13 cellular contexts compared by ENCODE assay signal in the genomic region with DNA sequence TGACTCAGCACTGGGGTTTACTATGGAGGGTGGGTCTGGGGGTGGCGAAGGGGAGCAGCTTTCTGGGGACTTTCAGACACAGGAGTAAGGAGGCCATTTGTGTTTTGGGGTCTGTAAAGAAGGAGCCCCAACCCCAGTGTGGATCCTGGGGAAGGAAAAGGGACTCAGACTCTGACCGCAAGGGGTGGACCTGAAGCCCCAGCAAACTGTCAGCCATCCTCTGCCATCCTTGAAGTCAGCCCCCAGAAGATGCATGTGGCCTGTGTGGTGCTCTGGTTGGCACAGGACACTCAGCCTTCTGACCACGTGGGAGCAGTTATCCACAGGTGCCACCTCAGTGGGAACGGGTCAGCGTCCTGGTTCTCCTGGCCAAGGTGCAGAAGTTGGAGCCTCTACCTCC. TPM values are rescaled to one million over a fixed set of nuclear protein-coding genes. Genes with fewer than 3 reads are reported as not detected.
DNase-seq lines count a peak whose midpoint lies in the region; ATAC-seq, FAIRE-seq and TF ChIP-seq lines count a peak whose summit lies in the region.
"Had no signal": no experiment of that assay in that cellular context is flagged by ENCODE, and none has a peak within 500 bp of the region (broad histone marks: within the 10 kb centered on the region; RNA-seq: fewer than 3 reads in every experiment).

No MANE protein-coding gene starts in this region.

- no peaks in the 10 kb centered on the region for H3K36me3 Mint-ChIP-seq in CD8-positive, alpha-beta memory T cell
- peaks cover 4% of the 10 kb centered on the region for H3K36me3 Mint-ChIP-seq in activated T-helper 2 cell treated with anti-CD3 and anti-CD28 coated beads, Interferon-gamma antibody, Interleukin-2, Interleukin-4, amounts not matched to agents 10 μg/mL and 5 μg/mL and 100 μg/mL, durations not matched to agents 14 hours and 24 hours and 36 hours (ENCODE audit: low read depth)
- H3K36me3 Mint-ChIP-seq in mesothelial cell of epicardium = no peaks in the 10 kb centered on the region

- no peak for TF ChIP-seq EP300 in A549 (IDR thresholded peaks at IDR 0.05)

- H3K27ac ChIP-seq in A549 = peak overlapping the region; percentile 98
- H3K27ac ChIP-seq in CD8-positive, alpha-beta memory T cell (ENCODE audit: low read depth, low read length) = no peak overlapping the region
- H3K27ac ChIP-seq: VCaP had no signal

- FAIRE-seq in A549 (lab: Jason Lieb, UNC) = no peak

- no peaks in the 10 kb centered on the region for H3K27me3 ChIP-seq in CD8-positive, alpha-beta memory T cell (ENCODE audit: insufficient read depth, low read length, poor library complexity, severe bottlenecking)

- H3K9me3 ChIP-seq in A549 = no peaks in the 10 kb centered on the region
- no peaks in the 10 kb centered on the region for H3K9me3 ChIP-seq in CD8-positive, alpha-beta memory T cell (ENCODE audit: low read length)

- CTCF ChIA-PET in A549 (lab: Yijun Ruan, JAX) = interaction anchor here (1.0 to 28.1 kb wide), 4 partner anchors 9 to 190 kb away, joined by 3 to 969 read pairs (median 80); a partner anchor contains a TSS
- CTCF ChIA-PET in CD8-positive, alpha-beta memory T cell (lab: Charles Lee) = interaction anchor here (0.9 to 27.0 kb wide), 12 partner anchors 9 to 240 kb away, joined by 3 to 520 read pairs (median 12); a partner anchor contains a TSS

- TF ChIP-seq CTCF in A549 (IDR thresholded peaks at IDR 0.05) = no peak
- TF ChIP-seq CTCF in mesothelial cell of epicardium (IDR thresholded peaks at IDR 0.05; ENCODE audit: unreplicated experiment) = no peak

- H3K4me3 ChIP-seq in A549 = no peak overlapping the region
- no peak overlapping the region for H3K4me3 ChIP-seq in CD8-positive, alpha-beta memory T cell (ENCODE audit: low read length)

- no peak for TF ChIP-seq RAD21 in A549 (conservative IDR thresholded peaks at IDR 0.05 in 1 of 2, IDR thresholded peaks at IDR 0.05 in 1 of 2)

- 94% methylated on average over 5 of the region's 5 CpGs for WGBS in A549 (ENCODE audit: missing lambda C conversion rate)

- ATAC-seq in A549 = no peak
- ATAC-seq in HG03354 (IDR thresholded peaks at IDR 0.05; ENCODE audit: poor library complexity, severe bottlenecking, unreplicated experiment) = no peak
- ATAC-seq in GM18505 (IDR thresholded peaks at IDR 0.05; ENCODE audit: unreplicated experiment) = no peak

- intact Hi-C loops in activated T-helper 2 cell treated with anti-CD3 and anti-CD28 coated beads, Interferon-gamma antibody, Interleukin-2, Interleukin-4, amounts not matched to agents 10 μg/mL and 5 μg/mL and 100 μg/mL, durations not matched to agents 14 hours and 24 hours and 36 hours (cut with micrococcal nuclease) = loop anchor here (1.0 to 5.0 kb wide), 5 partner anchors 13 to 195 kb away; a partner anchor contains a TSS

- TF ChIP-seq POLR2A in A549 (IDR thresholded peaks at IDR 0.05; ENCODE audit: low read length) (no peak), GM18505 (IDR thresholded peaks at IDR 0.05; ENCODE audit: borderline replicate concordance, extremely low read depth, insufficient read depth, insufficient read length) (no peak)

- POLR2A ChIA-PET in A549 (lab: Yijun Ruan, JAX) = no interaction called here
- POLR2A ChIA-PET in CD8-positive, alpha-beta memory T cell (lab: Charles Lee) = no interaction called here

- peaks cover 47 to 69% (median 48%) of the 10 kb centered on the region in 3 donors for H3K4me1 Mint-ChIP-seq in CD8-positive, alpha-beta memory T cell
- peaks cover 75% of the 10 kb centered on the region for H3K4me1 Mint-ChIP-seq in activated T-helper 2 cell treated with anti-CD3 and anti-CD28 coated beads, Interferon-gamma antibody, Interleukin-2, Interleukin-4, amounts not matched to agents 10 μg/mL and 5 μg/mL and 100 μg/mL, durations not matched to agents 14 hours and 24 hours and 36 hours (ENCODE audit: low read depth)
- H3K4me1 Mint-ChIP-seq in mesothelial cell of epicardium = peaks cover 92% of the 10 kb centered on the region

- peaks cover 83% of the 10 kb centered on the region for H3K4me1 ChIP-seq in A549
- peaks cover 63% of the 10 kb centered on the region for H3K4me1 ChIP-seq in CD8-positive, alpha-beta memory T cell (ENCODE audit: insufficient read depth, low read length)

- peak overlapping the region in 1 of 7 donors; percentile 15 for H3K4me3 Mint-ChIP-seq in CD8-positive, alpha-beta memory T cell
- peak overlapping the region; percentile 21 for H3K4me3 Mint-ChIP-seq in activated T-helper 2 cell treated with anti-CD3 and anti-CD28 coated beads, Interferon-gamma antibody, Interleukin-2, Interleukin-4, amounts not matched to agents 10 μg/mL and 5 μg/mL and 100 μg/mL, durations not matched to agents 14 hours and 24 hours and 36 hours (ENCODE audit: low read depth)
- no peak overlapping the region for H3K4me3 Mint-ChIP-seq in mesothelial cell of epicardium

- no peaks in the 10 kb centered on the region for H3K27me3 Mint-ChIP-seq in CD8-positive, alpha-beta memory T cell
- no peaks in the 10 kb centered on the region for H3K27me3 Mint-ChIP-seq in activated T-helper 2 cell treated with anti-CD3 and anti-CD28 coated beads, Interferon-gamma antibody, Interleukin-2, Interleukin-4, amounts not matched to agents 10 μg/mL and 5 μg/mL and 100 μg/mL, durations not matched to agents 14 hours and 24 hours and 36 hours (ENCODE audit: low read depth)
- H3K27me3 Mint-ChIP-seq in mesothelial cell of epicardium (ENCODE audit: low read depth) = no peaks in the 10 kb centered on the region

- H3K36me3 ChIP-seq in CD8-positive, alpha-beta memory T cell (ENCODE audit: insufficient read depth, low read length) = no peaks in the 10 kb centered on the region

- H3K27ac Mint-ChIP-seq in CD8-positive, alpha-beta memory T cell = peak overlapping the region in 7 of 8 donors; percentile 78 to 91 (median 87)
- H3K27ac Mint-ChIP-seq in activated T-helper 2 cell treated with anti-CD3 and anti-CD28 coated beads, Interferon-gamma antibody, Interleukin-2, Interleukin-4, amounts not matched to agents 10 μg/mL and 5 μg/mL and 100 μg/mL, durations not matched to agents 14 hours and 24 hours and 36 hours = peak overlapping the region; percentile 97
- H3K27ac Mint-ChIP-seq in mesothelial cell of epicardium = peak overlapping the region; percentile 71

- H3K4me2 ChIP-seq in A549 = peak overlapping the region; percentile 11; the same call in 1 of the 3 replicates

- DNase-seq in A549 (ENCODE audit: low read depth in 1 of 2, low spot score in 1 of 2) (no peak), mesothelial cell of epicardium (ENCODE audit: low spot score in 2 of 2, unreplicated experiment in 2 of 2) (no peak), NCI-H1105 treated with DMSO at 0.1 percent for 48 hours (lab: John Stamatoyannopoulos, UW) (no peak), DMS153 (lab: John Stamatoyannopoulos, UW) (no peak)
- no peak for DNase-seq in CD8-positive, alpha-beta memory T cell
- DNase-seq in activated T-helper 2 cell treated with anti-CD3 and anti-CD28 coated beads, Interferon-gamma antibody, Interleukin-2, Interleukin-4, amounts not matched to agents 10 μg/mL and 5 μg/mL and 100 μg/mL, durations not matched to agents 14 hours and 24 hours and 36 hours (ENCODE audit: low spot score) = no peak
- DNase-seq: NCI-H1694 treated with DMSO at 0.1 percent for 48 hours; NCI-H526 treated with DMSO at 0.1 percent for 48 hours; stimulated activated CD4-positive, alpha-beta T cell treated with anti-CD3 and anti-CD28 coated beads, Interleukin-4, amount 100 ng/mL, for 1 hour had no signal

- no peaks in the 10 kb centered on the region for H3K9me3 Mint-ChIP-seq in CD8-positive, alpha-beta memory T cell
- no peaks in the 10 kb centered on the region for H3K9me3 Mint-ChIP-seq in activated T-helper 2 cell treated with anti-CD3 and anti-CD28 coated beads, Interferon-gamma antibody, Interleukin-2, Interleukin-4, amounts not matched to agents 10 μg/mL and 5 μg/mL and 100 μg/mL, durations not matched to agents 14 hours and 24 hours and 36 hours
- no peaks in the 10 kb centered on the region for H3K9me3 Mint-ChIP-seq in mesothelial cell of epicardium

TF ChIP-seq in A549, 52 proteins besides CTCF, POLR2A, EP300 and RAD21:
- TF ChIP-seq RNF2 (IDR thresholded peaks at IDR 0.05; ENCODE audit: borderline replicate concordance, low read depth) (no peak), CBX8 (IDR thresholded peaks at IDR 0.05) (no peak), CHD2 (IDR thresholded peaks at IDR 0.05; ENCODE audit: low read length, partially characterized antibody) (no peak), NFE2L2 (conservative IDR thresholded peaks at IDR 0.05; ENCODE audit: low read length) (no peak)
- TF ChIP-seq, protein P1, sequence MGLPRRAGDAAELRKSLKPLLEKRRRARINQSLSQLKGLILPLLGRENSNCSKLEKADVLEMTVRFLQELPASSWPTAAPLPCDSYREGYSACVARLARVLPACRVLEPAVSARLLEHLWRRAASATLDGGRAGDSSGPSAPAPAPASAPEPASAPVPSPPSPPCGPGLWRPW (IDR thresholded peaks at IDR 0.05) = no peak
TF ChIP-seq in A549: peak in this region for 0.

RNA-seq across cellular contexts. Expression of a gene that starts 26.0 kb away (rescaled TPM):
- polyA plus RNA-seq in A549 (2011; rRNA removed) = 5.1 and 7.4 TPM in 2 replicates
- 1.3 and 1.5 TPM in 2 replicates for polyA plus RNA-seq in A549 (2012; cell fraction: cytosol; rRNA removed)
- 8.6 and 9.1 TPM in 2 replicates for polyA plus RNA-seq in A549 (2012; cell fraction: nucleus; rRNA removed)
- 1.4 to 3.3 TPM (median 2.4 TPM) in 3 replicates for polyA plus RNA-seq in A549 (2017; fragmentation: RNase III; extraction: RNeasy Plus Mini Kit Qiagen cat#74134 plus additional on column Dnase treatment)
- polyA minus RNA-seq in A549 (2011; rRNA and poly(A)+ RNA removed) = 7.1 and 7.4 TPM in 2 replicates
- not detected for total RNA-seq in CD8-positive, alpha-beta memory T cell
- not detected for polyA plus RNA-seq in CD8-positive, alpha-beta memory T cell
- total RNA-seq in activated T-helper 2 cell treated with anti-CD3 and anti-CD28 coated beads, Interferon-gamma antibody, Interleukin-2, Interleukin-4, amounts not matched to agents 10 μg/mL and 5 μg/mL and 100 μg/mL, durations not matched to agents 14 hours and 24 hours and 36 hours = not detected in 2 replicates
- 0.13 to 0.34 TPM in 2 of 3 replicates, not detected in the other for total RNA-seq in mesothelial cell of epicardium
- total RNA-seq: mononuclear cell had no signal

RNA-seq across cellular contexts. Expression of a gene that starts 48.9 kb away (rescaled TPM):
- polyA plus RNA-seq in A549 (2011; rRNA removed) (55.7 and 67.6 TPM in 2 replicates), A549 (2017; fragmentation: RNase III; extraction: RNeasy Plus Mini Kit Qiagen cat#74134 plus additional on column Dnase treatment) (39.8 to 44.1 TPM (median 43.0 TPM) in 3 replicates)
- polyA plus RNA-seq in A549 (2012; cell fraction: cytosol; rRNA removed) = 29.1 and 30.9 TPM in 2 replicates
- polyA plus RNA-seq in A549 (2012; cell fraction: nucleus; rRNA removed) = 13.2 and 19.5 TPM in 2 replicates
- 15.9 and 18.2 TPM in 2 replicates for polyA minus RNA-seq in A549 (2011; rRNA and poly(A)+ RNA removed)
- total RNA-seq in CD8-positive, alpha-beta memory T cell = 1 to 10 TPM; 7.2 to 7.5 TPM
- polyA plus RNA-seq in CD8-positive, alpha-beta memory T cell = 23.1 TPM
- 11.2 and 13.6 TPM in 2 replicates for total RNA-seq in activated T-helper 2 cell treated with anti-CD3 and anti-CD28 coated beads, Interferon-gamma antibody, Interleukin-2, Interleukin-4, amounts not matched to agents 10 μg/mL and 5 μg/mL and 100 μg/mL, durations not matched to agents 14 hours and 24 hours and 36 hours
- 49.7 to 57.9 TPM (median 55.2 TPM) in 3 replicates for total RNA-seq in mesothelial cell of epicardium
